ENCODE assay signal across 23 cellular contexts in genomic region chr11:46741600-46742484, GRCh38. TPM values are rescaled to one million over a fixed set of nuclear protein-coding genes. Genes with fewer than 3 reads are reported as not detected.
DNase-seq lines count a peak whose midpoint lies in the region; ATAC-seq and TF ChIP-seq lines count a peak whose summit lies in the region.
"Had no signal": no experiment of that assay in that cellular context is flagged by ENCODE, and none has a peak within 500 bp of the region (broad histone marks: within the 10 kb centered on the region; RNA-seq: fewer than 3 reads in every experiment).

No MANE protein-coding gene starts in this region.

- ATAC-seq in sciatic nerve (peak; percentile 78), GM19328 (IDR thresholded peaks at IDR 0.05; ENCODE audit: unreplicated experiment) (no peak)
- ATAC-seq: activated naive CD8-positive, alpha-beta T cell treated with anti-CD3 and anti-CD28 coated beads, Interleukin-2, amount 50 U/mL, for 24 hours had no signal

- H3K27ac ChIP-seq in AG04450 (ENCODE audit: low read depth, low read length) = peak overlapping the region; percentile 11
- 0 out of 2 replicates have a peak overlapping the region, but pooled peaks have one; percentile 1 for H3K27ac ChIP-seq in HEK293 (ENCODE audit: extremely low read depth, low read depth, low read length)
- peak overlapping the region in 1 of 2 donors; percentile 41 for H3K27ac ChIP-seq in tibial artery
- H3K27ac ChIP-seq: BLaER1 treated with 17β-estradiol and CSF1 and Interleukin-3, amounts not matched to agents 10 nM and 100 nM; neural progenitor cell; VCaP had no signal

- TF ChIP-seq CTCF in AG04450 (IDR thresholded peaks at IDR 0.05; ENCODE audit: low read depth, low read length) = no peak
- no peak for TF ChIP-seq CTCF in HEK293 (tag by site-specific recombination; IDR thresholded peaks at IDR 0.05)
- TF ChIP-seq CTCF in tibial artery (IDR thresholded peaks at IDR 0.05) = no peak

- peaks cover 6 to 62% of the 10 kb centered on the region in 2 experiments; a peak in 2 of 3 replicates for H3K36me3 ChIP-seq in HEK293 (ENCODE audit: control insufficient read depth in 2 of 2, insufficient read depth in 1 of 2, low read length in 2 of 2)
- peaks cover 23 to 61% (median 54%) of the 10 kb centered on the region in 3 donors for H3K36me3 ChIP-seq in tibial artery

- CTCF ChIA-PET in AG04450 (lab: Charles Lee) = no interaction called here
- CTCF ChIA-PET in HEK293 (lab: Yijun Ruan, JAX) = interaction anchor here (0.9 kb wide), 1 partner anchor 358 kb away, joined by 4 read pairs; no protein-coding TSS in a partner anchor

- H3K9me3 ChIP-seq in AG04450 (ENCODE audit: control insufficient read depth, insufficient read depth, low read length) (no peaks in the 10 kb centered on the region), HEK293 (ENCODE audit: control insufficient read depth, insufficient read depth, low read depth, low read length) (no peaks in the 10 kb centered on the region), tibial artery (no peaks in the 10 kb centered on the region)
- H3K9me3 ChIP-seq: BLaER1 treated with 17β-estradiol and CSF1 and Interleukin-3, amounts not matched to agents 10 nM and 100 nM; heart left ventricle had no signal

- intact Hi-C loops in sciatic nerve (cut with DNase I) = no loop called here
- intact Hi-C loops in tibial artery (cut with DNase I; ENCODE audit: low total_unique reads) = no loop called here

- DNase-seq in AG04450 (ENCODE audit: low read depth, low spot score) = no peak
- peak; percentile 42 for DNase-seq in islet precursor cell
- DNase-seq in sciatic nerve (ENCODE audit: low spot score) = no peak
- no peak for DNase-seq in tibial artery
- DNase-seq in NCI-H2196 (lab: John Stamatoyannopoulos, UW; ENCODE audit: unreplicated experiment) = no peak
- DNase-seq: activated CD4-positive, alpha-beta T cell treated with anti-CD3 and anti-CD28 coated beads, Interleukin-2, amount 50 U/mL, for 1 hour; activated naive CD8-positive, alpha-beta T cell treated with anti-CD3 and anti-CD28 coated beads, Interleukin-2, amount 50 U/mL, for 24 hours; DMS79; GDM1; H7; heart left ventricle; NCI-H1105; NCI-H187 treated with DMSO at 0.1 percent for 48 hours; NCI-H2171 treated with DMSO at 0.1 percent for 48 hours; NCI-H524 treated with DMSO at 0.1 percent for 48 hours; T-helper 9 cell had no signal

- no peak overlapping the region for H3K4me3 ChIP-seq in AG04450 (ENCODE audit: low read depth, low read length)
- H3K4me3 ChIP-seq in HEK293 (ENCODE audit: low read depth, low read length) = no peak overlapping the region
- H3K4me3 ChIP-seq in tibial artery = no peak overlapping the region
- H3K4me3 ChIP-seq: BLaER1 treated with 17β-estradiol and CSF1 and Interleukin-3, amounts not matched to agents 10 nM and 100 nM; heart left ventricle; neural progenitor cell had no signal

- POLR2A ChIA-PET in AG04450 (lab: Yijun Ruan, JAX) (interaction anchor here (0.7 kb wide), 1 partner anchor 411 kb away, joined by 3 read pairs; no protein-coding TSS in a partner anchor), HEK293 (lab: Yijun Ruan, JAX) (interaction anchor here (0.7 kb wide), 1 partner anchor 41 kb away, joined by 3 read pairs; the partner anchor contains the start of genes ARHGAP1 and ZNF408)

- H3K27me3 ChIP-seq in AG04450 (ENCODE audit: control insufficient read depth, insufficient read depth, low read length) (no peaks in the 10 kb centered on the region), tibial artery (no peaks in the 10 kb centered on the region)
- H3K27me3 ChIP-seq: BLaER1 treated with 17β-estradiol and CSF1 and Interleukin-3, amounts not matched to agents 10 nM and 100 nM; heart left ventricle; neural progenitor cell had no signal

- H3K4me1 ChIP-seq in HEK293 (ENCODE audit: control insufficient read depth, insufficient read depth, low read length) (no peaks in the 10 kb centered on the region), tibial artery (no peaks in the 10 kb centered on the region)
- H3K4me1 ChIP-seq: BLaER1 treated with 17β-estradiol and CSF1 and Interleukin-3, amounts not matched to agents 10 nM and 100 nM; neural progenitor cell had no signal

TF ChIP-seq in HEK293, 187 proteins besides CTCF, POLR2A, EP300 and RAD21:
- TF ChIP-seq OSR2 (tag by site-specific recombination; IDR thresholded peaks at IDR 0.05) (no peak), EGR2 (tag by site-specific recombination; IDR thresholded peaks at IDR 0.05; ENCODE audit: low read depth) (no peak), ZNF530 (tag by site-specific recombination; IDR thresholded peaks at IDR 0.05; ENCODE audit: low read depth) (no peak), ZNF302 (tag by site-specific recombination; IDR thresholded peaks at IDR 0.05; ENCODE audit: low read depth) (no peak), ZNF366 (tag by site-specific recombination; conservative IDR thresholded peaks at IDR 0.05) (no peak), ZNF791 (tag by site-specific recombination; IDR thresholded peaks at IDR 0.05) (no peak)

RNA-seq across cellular contexts. Expression of gene F2, which starts 22.8 kb away (rescaled TPM):
- polyA plus RNA-seq in AG04450 (2011; rRNA removed) = not detected in 2 replicates
- polyA minus RNA-seq in AG04450 (2011; rRNA and poly(A)+ RNA removed) = not detected in 2 replicates
- total RNA-seq in sciatic nerve = not detected
- total RNA-seq: fibroblast of villous mesenchyme, H7, lung microvascular endothelial cell had no signal

RNA-seq across cellular contexts. Expression of gene ZNF408, which starts 41.0 kb away (rescaled TPM):
- 4.9 TPM in 2 replicates for polyA plus RNA-seq in AG04450 (2011; rRNA removed)
- 8.0 and 10.3 TPM in 2 replicates for polyA minus RNA-seq in AG04450 (2011; rRNA and poly(A)+ RNA removed)
- total RNA-seq in sciatic nerve = 6.5 TPM

RNA-seq across cellular contexts. Expression of gene ARHGAP1, which starts 41.4 kb away (rescaled TPM):
- 42.4 and 73.9 TPM in 2 replicates for polyA plus RNA-seq in AG04450 (2011; rRNA removed)
- 145 and 212 TPM in 2 replicates for polyA minus RNA-seq in AG04450 (2011; rRNA and poly(A)+ RNA removed)
- total RNA-seq in sciatic nerve = 78.6 TPM
